17 cellular contexts compared by ENCODE assay signal in genomic region chr10:89785095-89785494, GRCh38.
DNase-seq lines count a peak whose midpoint lies in the region; ATAC-seq and TF ChIP-seq lines count a peak whose summit lies in the region.
"Had no signal": no experiment of that assay in that cellular context is flagged by ENCODE, and none has a peak within 500 bp of the region (broad histone marks: within the 10 kb centered on the region; RNA-seq: fewer than 3 reads in every experiment).

No MANE protein-coding gene starts in this region.

- no peak overlapping the region for H3K4me3 ChIP-seq in AG10803 (ENCODE audit: low read length)
- no peak overlapping the region for H3K4me3 ChIP-seq in endodermal cell (ENCODE audit: low read length)
- no peak overlapping the region for H3K4me3 ChIP-seq in tibial nerve
- H3K4me3 ChIP-seq: esophagus squamous epithelium, suprapubic skin had no signal

- peak; percentile 11 for DNase-seq in AG10803 (ENCODE audit: low read depth)
- peak; percentile 4 for DNase-seq in ELF-1 (ENCODE audit: low read depth, low spot score)
- peak; percentile 7 for DNase-seq in NCI-H226
- DNase-seq in endodermal cell: peak; percentile 57
- no peak for DNase-seq in mesenteric fat pad (ENCODE audit: low spot score)
- no peak for DNase-seq in tibial nerve (ENCODE audit: low spot score in 2 of 2)
- DNase-seq in GDM1 (lab: John Stamatoyannopoulos, UW): no peak
- no peak for DNase-seq in natural killer cell treated with Interleukin-12 subunit alpha and Interleukin-12 subunit beta and Interleukin-15 and Interleukin-18, amount 100 ng/mL, for 72 hours (ENCODE audit: low spot score)
- DNase-seq: activated CD4-positive, alpha-beta memory T cell treated with anti-CD3 and anti-CD28 coated beads for 36 hours; effector memory CD4-positive, alpha-beta T cell; esophagus squamous epithelium; NCI-H1694 treated with DMSO at 0.1 percent for 48 hours; SIG-M5; stimulated activated CD4-positive, alpha-beta T cell treated with anti-CD3 and anti-CD28 coated beads, Interleukin-1b, Interleukin-23, amount 100 ng/mL, for 48 hours had no signal

- H3K4me1 Mint-ChIP-seq in endodermal cell: no peaks in the 10 kb centered on the region
- no peaks in the 10 kb centered on the region for H3K4me1 Mint-ChIP-seq in natural killer cell treated with Interleukin-12 subunit alpha and Interleukin-12 subunit beta and Interleukin-15 and Interleukin-18, amount 100 ng/mL, for 72 hours (ENCODE audit: low read depth in 2 of 2)

- no peak for TF ChIP-seq POLR2A in tibial nerve (IDR thresholded peaks at IDR 0.05)

- H3K4me3 Mint-ChIP-seq in endodermal cell: no peak overlapping the region
- no peak overlapping the region for H3K4me3 Mint-ChIP-seq in natural killer cell treated with Interleukin-12 subunit alpha and Interleukin-12 subunit beta and Interleukin-15 and Interleukin-18, amount 100 ng/mL, for 72 hours
- H3K4me3 Mint-ChIP-seq: activated CD4-positive, alpha-beta memory T cell treated with anti-CD3 and anti-CD28 coated beads for 36 hours; IgD-negative memory B cell; T-helper 1 cell treated with Interleukin-12 subunit alpha and Interleukin-12 subunit beta and Interleukin-4 antibody, amounts not matched to agents 30 μg/mL and 1 μg/mL, for 36 hours had no signal

- ATAC-seq in natural killer cell treated with Interleukin-12 subunit alpha and Interleukin-12 subunit beta and Interleukin-15 and Interleukin-18, amount 100 ng/mL, for 72 hours: no peak

- no peak for TF ChIP-seq CTCF in AG10803 (conservative IDR thresholded peaks at IDR 0.05; ENCODE audit: low read length)
- TF ChIP-seq CTCF in endodermal cell (conservative IDR thresholded peaks at IDR 0.05): no peak
- no peak for TF ChIP-seq CTCF in tibial nerve (IDR thresholded peaks at IDR 0.05)

- no peaks in the 10 kb centered on the region for H3K27me3 Mint-ChIP-seq in endodermal cell (ENCODE audit: insufficient read depth)
- H3K27me3 Mint-ChIP-seq in natural killer cell treated with Interleukin-12 subunit alpha and Interleukin-12 subunit beta and Interleukin-15 and Interleukin-18, amount 100 ng/mL, for 72 hours: peaks cover 8 to 9% of the 10 kb centered on the region in 2 donors
- H3K27me3 Mint-ChIP-seq: IgD-negative memory B cell had no signal

- H3K27ac Mint-ChIP-seq in endodermal cell: no peak overlapping the region
- no peak overlapping the region for H3K27ac Mint-ChIP-seq in natural killer cell treated with Interleukin-12 subunit alpha and Interleukin-12 subunit beta and Interleukin-15 and Interleukin-18, amount 100 ng/mL, for 72 hours
- H3K27ac Mint-ChIP-seq: activated CD4-positive, alpha-beta memory T cell treated with anti-CD3 and anti-CD28 coated beads for 36 hours; IgD-negative memory B cell; T-helper 1 cell treated with Interleukin-12 subunit alpha and Interleukin-12 subunit beta and Interleukin-4 antibody, amounts not matched to agents 30 μg/mL and 1 μg/mL, for 36 hours had no signal

- H3K9me3 ChIP-seq in endodermal cell (ENCODE audit: control insufficient read depth, low read length): peaks cover 6% of the 10 kb centered on the region
- H3K9me3 ChIP-seq in tibial nerve: no peaks in the 10 kb centered on the region
- H3K9me3 ChIP-seq: esophagus squamous epithelium, suprapubic skin had no signal

- H3K36me3 Mint-ChIP-seq in endodermal cell (ENCODE audit: low read depth): peaks cover 2% of the 10 kb centered on the region
- H3K36me3 Mint-ChIP-seq in natural killer cell treated with Interleukin-12 subunit alpha and Interleukin-12 subunit beta and Interleukin-15 and Interleukin-18, amount 100 ng/mL, for 72 hours: no peaks in the 10 kb centered on the region
- H3K36me3 Mint-ChIP-seq: activated CD4-positive, alpha-beta memory T cell treated with anti-CD3 and anti-CD28 coated beads for 36 hours; IgD-negative memory B cell had no signal

- no peaks in the 10 kb centered on the region for H3K9me3 Mint-ChIP-seq in endodermal cell
- no peaks in the 10 kb centered on the region for H3K9me3 Mint-ChIP-seq in natural killer cell treated with Interleukin-12 subunit alpha and Interleukin-12 subunit beta and Interleukin-15 and Interleukin-18, amount 100 ng/mL, for 72 hours
- H3K9me3 Mint-ChIP-seq: activated CD4-positive, alpha-beta memory T cell treated with anti-CD3 and anti-CD28 coated beads for 36 hours; T-helper 1 cell treated with Interleukin-12 subunit alpha and Interleukin-12 subunit beta and Interleukin-4 antibody, amounts not matched to agents 30 μg/mL and 1 μg/mL, for 36 hours had no signal

- no peak for TF ChIP-seq EP300 in tibial nerve (IDR thresholded peaks at IDR 0.05)

- H3K27me3 ChIP-seq in endodermal cell (ENCODE audit: control insufficient read depth, insufficient read depth, low read length, poor library complexity, severe bottlenecking) (no peaks in the 10 kb centered on the region), tibial nerve (no peaks in the 10 kb centered on the region)
- H3K27me3 ChIP-seq: esophagus squamous epithelium, suprapubic skin had no signal

- H3K27ac ChIP-seq in endodermal cell (ENCODE audit: low read depth, low read length): no peak overlapping the region
- no peak overlapping the region for H3K27ac ChIP-seq in tibial nerve
- H3K27ac ChIP-seq: esophagus squamous epithelium, suprapubic skin had no signal

- 97 to 100% methylated on average over 2 to 3 of the region's 3 CpGs for WGBS in endodermal cell (ENCODE audit: insufficient coverage in 1 of 2, insufficient read length in 1 of 2), 2 experiments
- 96 to 99% methylated on average over 3 of the region's 3 CpGs for WGBS in tibial nerve, 2 donors

- no peaks in the 10 kb centered on the region for H3K4me1 ChIP-seq in endodermal cell (ENCODE audit: control insufficient read depth, insufficient read depth, low read length)
- H3K4me1 ChIP-seq in tibial nerve: no peaks in the 10 kb centered on the region
- H3K4me1 ChIP-seq: esophagus squamous epithelium, suprapubic skin had no signal

- H3K9ac ChIP-seq in endodermal cell (ENCODE audit: extremely low read depth, low read length, poor library complexity, severe bottlenecking): no peak overlapping the region

- H3K36me3 ChIP-seq in endodermal cell (ENCODE audit: control insufficient read depth, insufficient read depth, low read length): peaks cover 12% of the 10 kb centered on the region
- H3K36me3 ChIP-seq in tibial nerve: peaks cover 0 to 12% (median 0%) of the 10 kb centered on the region in 3 donors
- H3K36me3 ChIP-seq: suprapubic skin had no signal

Comparison
In these comparisons a context has a peak if more than half of its experiments do, and no peak if none do; other contexts are left out.
1. DNase-seq: peak in AG10803 (single experiment), ELF-1 (single experiment), NCI-H226 (single experiment) and endodermal cell (single experiment); none in mesenteric fat pad (single experiment), tibial nerve (0 of 2), GDM1 (single experiment) and natural killer cell treated with Interleukin-12 subunit alpha and Interleukin-12 subunit beta and Interleukin-15 and Interleukin-18, amount 100 ng/mL, for 72 hours (single experiment).